13 cellular contexts compared by ENCODE assay signal in the genomic region with DNA sequence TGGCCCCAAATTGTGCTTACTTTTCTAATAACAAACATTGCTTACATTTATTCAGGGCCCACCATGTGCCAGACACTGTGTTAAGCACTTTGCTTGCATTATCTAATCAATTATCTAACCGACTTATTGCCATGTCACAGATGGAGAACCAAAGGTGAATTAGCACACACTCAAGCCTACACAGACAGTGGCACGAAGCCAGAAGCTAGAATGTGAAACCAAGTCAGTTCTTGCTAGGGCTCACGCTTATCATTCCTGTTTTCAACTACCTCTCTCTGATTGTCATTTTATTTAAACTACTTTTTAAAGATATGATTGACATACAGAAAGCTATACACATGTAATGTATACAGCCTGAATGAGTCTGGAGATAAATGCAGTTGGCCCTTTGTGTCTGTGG.
"Had no signal": no experiment of that assay in that cellular context is flagged by ENCODE, and none has a peak within 500 bp of the region (broad histone marks: within the 10 kb centered on the region; RNA-seq: fewer than 3 reads in every experiment).

No MANE protein-coding gene starts in this region.

- H3K79me2 ChIP-seq: parathyroid adenoma had no signal

- H3K9me3 ChIP-seq: gastrocnemius medialis, heart left ventricle, neutrophil, tibial nerve, vagina had no signal

- H2AFZ ChIP-seq: parathyroid adenoma had no signal

- H3K27ac ChIP-seq: gastrocnemius medialis, heart left ventricle, neutrophil, parathyroid adenoma, tibial nerve, vagina had no signal

- H3K4me1 ChIP-seq: gastrocnemius medialis, parathyroid adenoma, tibial nerve, vagina had no signal

- H3K9ac ChIP-seq: parathyroid adenoma had no signal

- H3K36me3 ChIP-seq: gastrocnemius medialis, heart left ventricle, neutrophil, tibial nerve, vagina had no signal

- DNase-seq: activated CD4-positive, alpha-beta T cell treated with anti-CD3 and anti-CD28 coated beads, Interleukin-2, amount 10 ng/mL, durations not matched to agents 7 days and 5 days; activated gamma-delta T cell treated with Interleukin-2 at 50 U/mL for 16 hours; activated naive CD8-positive, alpha-beta T cell treated with anti-CD3 and anti-CD28 coated beads for 36 hours; amygdala; effector CD8-positive, alpha-beta T cell; gastrocnemius medialis; heart left ventricle; natural killer cell had no signal

- H3K4me3 ChIP-seq: gastrocnemius medialis, heart left ventricle, tibial nerve, vagina had no signal

- H3K27me3 ChIP-seq: gastrocnemius medialis, heart left ventricle, neutrophil, tibial nerve, vagina had no signal

- ATAC-seq: gastrocnemius medialis; heart left ventricle; natural killer cell; stimulated activated effector memory CD8-positive, alpha-beta T cell treated with anti-CD3 and anti-CD28 coated beads, Interleukin-12 subunit alpha, Interleukin-12 subunit beta, amount 100 ng/mL, for 72 hours had no signal
